In genomic region chr20:33731693-33732165, GRCh38 we compare ENCODE assay signal across 8 cellular contexts. TPM values are rescaled to one million over a fixed set of nuclear protein-coding genes. Genes with fewer than 3 reads are reported as not detected.
DNase-seq lines count a peak whose midpoint lies in the region; ATAC-seq and TF ChIP-seq lines count a peak whose summit lies in the region.

ZNF341 (plus strand) TSS chr20:33731996; CDS start chr20:33732022, 26 bp downstream.

- H3K36me3 Mint-ChIP-seq in Calu3 (ENCODE audit: insufficient read depth, unreplicated experiment) (peaks cover 34% of the 10 kb centered on the region), natural killer cell (no peaks in the 10 kb centered on the region)
- peaks cover 11 to 19% of the 10 kb centered on the region in 2 donors for H3K36me3 Mint-ChIP-seq in stimulated activated naive B cell treated with anti-CD40 and anti-IgM and Interleukin-4, amounts not matched to agents 10 μg/mL and 1 μg/mL and 100 μg/mL, for 72 hours

- H3K9me3 Mint-ChIP-seq in Calu3 (ENCODE audit: low read depth, unreplicated experiment) = peaks cover 5% of the 10 kb centered on the region
- H3K9me3 Mint-ChIP-seq in natural killer cell = peaks cover under 1 to 5% of the 10 kb centered on the region in 2 donors
- peaks cover 5 to 10% of the 10 kb centered on the region in 2 donors for H3K9me3 Mint-ChIP-seq in stimulated activated naive B cell treated with anti-CD40 and anti-IgM and Interleukin-4, amounts not matched to agents 10 μg/mL and 1 μg/mL and 100 μg/mL, for 72 hours

- BruUV-seq in Calu3 (replicated peaks; lab: Mats Ljungman, UMichigan) = no TSS peak

- peak within 1 kb of the TSS; percentile 66 for H3K4me3 ChIP-seq in epithelial cell of proximal tubule (ENCODE audit: low read depth, low read length)

- TF ChIP-seq CTCF in Calu3 (IDR thresholded peaks at IDR 0.05; ENCODE audit: unreplicated experiment) (peak; percentile 95), epithelial cell of proximal tubule (conservative IDR thresholded peaks at IDR 0.05; ENCODE audit: low read depth, low read length) (peak; percentile 72), natural killer cell (IDR thresholded peaks at IDR 0.05) (peak; percentile 65)

- ATAC-seq in GM21381 (IDR thresholded peaks at IDR 0.05; ENCODE audit: unreplicated experiment) = peak; percentile 73
- peak; percentile 87 to 94 (median 88) for ATAC-seq in natural killer cell
- peak; percentile 76 to 85 for ATAC-seq in stimulated activated naive B cell treated with anti-CD40 and anti-IgM and Interleukin-4, amounts not matched to agents 10 μg/mL and 1 μg/mL and 100 μg/mL, for 72 hours (replicated peaks)

- CTCF ChIA-PET in Calu3 (lab: Charles Lee) = interaction anchor here (0.6 to 1.8 kb wide), 6 partner anchors 11 to 261 kb away, joined by 3 to 11 read pairs (median 4); partner anchors contain the start of genes ACTL10, PXMP4 and RALY

- H3K4me3 Mint-ChIP-seq in Calu3 (ENCODE audit: low read depth, unreplicated experiment) = peak within 1 kb of the TSS; percentile 78
- peak within 1 kb of the TSS; percentile 90 for H3K4me3 Mint-ChIP-seq in natural killer cell
- peak within 1 kb of the TSS; percentile 87 to 90 for H3K4me3 Mint-ChIP-seq in stimulated activated naive B cell treated with anti-CD40 and anti-IgM and Interleukin-4, amounts not matched to agents 10 μg/mL and 1 μg/mL and 100 μg/mL, for 72 hours

- DNase-seq in Calu3 (no peak), HT1080 (ENCODE audit: low read depth) (peak; percentile 74), NOMO-1 treated with dmso at 0.1 percent for 144 hours (lab: John Stamatoyannopoulos, UW; ENCODE audit: unreplicated experiment) (peak; percentile 91), epithelial cell of proximal tubule (ENCODE audit: low read depth) (no peak), natural killer cell (peak; percentile 87)
- peak; percentile 89 for DNase-seq in activated CD8-positive, alpha-beta memory T cell treated with anti-CD3 and anti-CD28 coated beads, Interleukin-2, amount 50 U/mL, for 4 hours
- peak; percentile 86 for DNase-seq in stimulated activated naive B cell treated with anti-CD40 and anti-IgM and Interleukin-4, amounts not matched to agents 10 μg/mL and 1 μg/mL and 100 μg/mL, for 72 hours

- intact Hi-C loops in Calu3 (cut with micrococcal nuclease; ENCODE audit: unreplicated experiment) (loop anchor here (2.0 to 5.0 kb wide), 4 partner anchors 47 to 186 kb away; partner anchors contain the start of gene ACTL10), natural killer cell (cut with micrococcal nuclease) (loop anchor here (1.0 to 2.0 kb wide), 2 partner anchors 11 to 275 kb away; partner anchors contain the start of gene PXMP4)

- H3K4me1 Mint-ChIP-seq in Calu3 (ENCODE audit: low read depth, unreplicated experiment) (peaks cover 38% of the 10 kb centered on the region), natural killer cell (peaks cover 16 to 25% of the 10 kb centered on the region in 2 donors)
- H3K4me1 Mint-ChIP-seq in stimulated activated naive B cell treated with anti-CD40 and anti-IgM and Interleukin-4, amounts not matched to agents 10 μg/mL and 1 μg/mL and 100 μg/mL, for 72 hours = peaks cover 19 to 32% of the 10 kb centered on the region in 2 donors

- H3K27me3 Mint-ChIP-seq in Calu3 (ENCODE audit: unreplicated experiment) = no peaks in the 10 kb centered on the region
- no peaks in the 10 kb centered on the region for H3K27me3 Mint-ChIP-seq in natural killer cell (ENCODE audit: low read depth in 2 of 2)
- H3K27me3 Mint-ChIP-seq in stimulated activated naive B cell treated with anti-CD40 and anti-IgM and Interleukin-4, amounts not matched to agents 10 μg/mL and 1 μg/mL and 100 μg/mL, for 72 hours = no peaks in the 10 kb centered on the region

- H3K27ac Mint-ChIP-seq in Calu3 (ENCODE audit: unreplicated experiment) (peak within 1 kb of the TSS; percentile 76), natural killer cell (peak within 1 kb of the TSS; percentile 89 to 98)
- peak within 1 kb of the TSS; percentile 96 for H3K27ac Mint-ChIP-seq in stimulated activated naive B cell treated with anti-CD40 and anti-IgM and Interleukin-4, amounts not matched to agents 10 μg/mL and 1 μg/mL and 100 μg/mL, for 72 hours

RNA-seq across cellular contexts. Expression of gene ZNF341, which starts in this region (rescaled TPM):
- total RNA-seq in Calu3 (2022) (10.2 and 12.9 TPM in 2 replicates), epithelial cell of proximal tubule (2.1 and 2.5 TPM in 2 replicates), natural killer cell (1 to 10 TPM; 3.6 to 5.1 (median 4.3) TPM)
- total RNA-seq in HT1080 (2014; rRNA removed; shearing (Covaris generic)) = 2.4 and 3.2 TPM in 2 replicates
- 2.9 and 3.7 TPM in 2 replicates for polyA plus RNA-seq in HT1080 (2015; cell fraction: cytosol; rRNA removed)
- polyA plus RNA-seq in HT1080 (2015; cell fraction: nucleus; rRNA removed) = 6.4 and 9.2 TPM in 2 replicates

Comparison
In these comparisons a context has a peak if more than half of its experiments do, and no peak if none do; other contexts are left out.
1. DNase-seq: peak in HT1080 (single experiment), NOMO-1 treated with dmso at 0.1 percent for 144 hours (single experiment), activated CD8-positive, alpha-beta memory T cell treated with anti-CD3 and anti-CD28 coated beads, Interleukin-2, amount 50 U/mL, for 4 hours (single experiment), natural killer cell (single experiment) and stimulated activated naive B cell treated with anti-CD40 and anti-IgM and Interleukin-4, amounts not matched to agents 10 μg/mL and 1 μg/mL and 100 μg/mL, for 72 hours (single experiment); none in Calu3 (single experiment) and epithelial cell of proximal tubule (single experiment).
2. Peak in every context shown above with its lines, with median percentiles within 50 percentile points of each other: H3K27ac Mint-ChIP-seq, H3K4me3 Mint-ChIP-seq, CTCF ChIP-seq and ATAC-seq.